In genomic region chr16:66872927-66873684, GRCh38 we compare ENCODE assay signal across 1 cellular context.
TF ChIP-seq lines count a peak whose summit lies in the region.

No MANE protein-coding gene starts in this region.

TF ChIP-seq in HepG2, 621 proteins besides CTCF, POLR2A, EP300 and RAD21 (continued from another document and continues in another):
- TF ChIP-seq ZNF800 (CRISPR knock-in tag; IDR thresholded peaks at IDR 0.05) (peak; percentile 97), SCMH1 (CRISPR knock-in tag; IDR thresholded peaks at IDR 0.05; ENCODE audit: borderline replicate concordance) (no peak), TCF12 (IDR thresholded peaks at IDR 0.05) (no peak), TCF12 (CRISPR knock-in tag; IDR thresholded peaks at IDR 0.05) (0 out of 2 replicates have a peak, but pooled peaks have one; percentile 41), FIP1L1 (IDR thresholded peaks at IDR 0.05; ENCODE audit: borderline replicate concordance, insufficient read depth, low read depth, low read length) (no peak), SMAD9 (CRISPR knock-in tag; IDR thresholded peaks at IDR 0.05) (no peak), HNF1A (IDR thresholded peaks at IDR 0.05; ENCODE audit: low read depth) (no peak), HNF1A (CRISPR knock-in tag; IDR thresholded peaks at IDR 0.05; ENCODE audit: borderline replicate concordance) (peak; percentile 61; the same call in 1 of the 2 replicates), ZBTB26 (CRISPR knock-in tag; IDR thresholded peaks at IDR 0.05; ENCODE audit: borderline replicate concordance) (no peak; the same call in 1 of the 2 replicates), NBN (conservative IDR thresholded peaks at IDR 0.05) (no peak), PBX2 (CRISPR knock-in tag; IDR thresholded peaks at IDR 0.05) (no peak), ERF (CRISPR knock-in tag; IDR thresholded peaks at IDR 0.05) (peak; percentile 53; the same call in 1 of the 2 replicates), ZNF234 (CRISPR knock-in tag; conservative IDR thresholded peaks at IDR 0.05) (no peak), TAF15 (IDR thresholded peaks at IDR 0.05; ENCODE audit: low read depth, low read length, poor library complexity, severe bottlenecking) (no peak), NFRKB (IDR thresholded peaks at IDR 0.05) (no peak), ZNF841 (CRISPR knock-in tag; IDR thresholded peaks at IDR 0.05; ENCODE audit: borderline replicate concordance) (no peak), HOXA9 (CRISPR knock-in tag; IDR thresholded peaks at IDR 0.05; ENCODE audit: borderline replicate concordance) (no peak), MYPOP (CRISPR knock-in tag; IDR thresholded peaks at IDR 0.05) (0 out of 2 replicates have a peak, but pooled peaks have one; percentile 53), SOX13 (IDR thresholded peaks at IDR 0.05) (no peak), SOX13 (CRISPR knock-in tag; conservative IDR thresholded peaks at IDR 0.05 in 1 of 2, IDR thresholded peaks at IDR 0.05 in 1 of 2) (no peak; a peak in 1 of 4 replicates), ZNF709 (CRISPR knock-in tag; IDR thresholded peaks at IDR 0.05) (0 out of 2 replicates have a peak, but pooled peaks have one; percentile 64), ZNF276 (CRISPR knock-in tag; IDR thresholded peaks at IDR 0.05; ENCODE audit: low read depth) (peak; percentile 50; the same call in 1 of the 2 replicates), ZNF563 (CRISPR knock-in tag; IDR thresholded peaks at IDR 0.05) (peak; percentile 77; the same call in 1 of the 2 replicates), ZNF724P (CRISPR knock-in tag; IDR thresholded peaks at IDR 0.05; ENCODE audit: borderline replicate concordance) (peak; percentile 34; the same call in 1 of the 2 replicates), SALL2 (CRISPR knock-in tag; IDR thresholded peaks at IDR 0.05) (peak; percentile 56; the same call in 1 of the 2 replicates), TAF1 (CRISPR knock-in tag; IDR thresholded peaks at IDR 0.05) (no peak), HOMEZ (CRISPR knock-in tag; IDR thresholded peaks at IDR 0.05; ENCODE audit: low read depth) (no peak), FOXP4 (CRISPR knock-in tag; IDR thresholded peaks at IDR 0.05) (no peak), JUND (CRISPR knock-in tag; IDR thresholded peaks at IDR 0.05) (no peak), ZNF275 (CRISPR knock-in tag; IDR thresholded peaks at IDR 0.05; ENCODE audit: borderline replicate concordance) (no peak), SRF (IDR thresholded peaks at IDR 0.05; ENCODE audit: low read depth, low read length) (no peak), NCOR1 (IDR thresholded peaks at IDR 0.05; ENCODE audit: borderline replicate concordance, low read length) (no peak), RARA (CRISPR knock-in tag; IDR thresholded peaks at IDR 0.05) (peak; percentile 47; the same call in 1 of the 2 replicates), PRDM4 (CRISPR knock-in tag; IDR thresholded peaks at IDR 0.05; ENCODE audit: borderline replicate concordance) (no peak), KDM1A (CRISPR knock-in tag; IDR thresholded peaks at IDR 0.05) (no peak), ZNF33B (CRISPR knock-in tag; IDR thresholded peaks at IDR 0.05) (no peak), SKI (IDR thresholded peaks at IDR 0.05; ENCODE audit: partially characterized antibody) (no peak), ZNF367 (CRISPR knock-in tag; IDR thresholded peaks at IDR 0.05; ENCODE audit: borderline replicate concordance) (no peak), IKZF1 (IDR thresholded peaks at IDR 0.05) (no peak), ZGPAT (CRISPR knock-in tag; IDR thresholded peaks at IDR 0.05) (peak; percentile 60; the same call in 1 of the 2 replicates)
